In genomic region chr13:65882810-65883209, GRCh38 we compare ENCODE assay signal across 15 cellular contexts.
A peak's percentile ranks its signal among the peaks of the same experiment; 100 is the strongest.
DNase-seq lines count a peak whose midpoint lies in the region; TF ChIP-seq lines count a peak whose summit lies in the region.
"Had no signal": no experiment of that assay in that cellular context is flagged by ENCODE, and none has a peak within 500 bp of the region (broad histone marks: within the 10 kb centered on the region; RNA-seq: fewer than 3 reads in every experiment).

No MANE protein-coding gene starts in this region.

- TF ChIP-seq POLR2A in breast epithelium (IDR thresholded peaks at IDR 0.05) (no peak), stomach (IDR thresholded peaks at IDR 0.05) (no peak)

- no peaks in the 10 kb centered on the region for H3K36me3 ChIP-seq in mammary epithelial cell (ENCODE audit: insufficient read depth, low read length)
- H3K36me3 ChIP-seq in breast epithelium: no peaks in the 10 kb centered on the region
- no peaks in the 10 kb centered on the region for H3K36me3 ChIP-seq in smooth muscle cell (ENCODE audit: low read depth)
- no peaks in the 10 kb centered on the region for H3K36me3 ChIP-seq in stomach
- H3K36me3 ChIP-seq: suprapubic skin had no signal

- H3K27me3 ChIP-seq in mammary epithelial cell (ENCODE audit: insufficient read depth, low read length) (no peaks in the 10 kb centered on the region), breast epithelium (no peaks in the 10 kb centered on the region), smooth muscle cell (ENCODE audit: low read depth) (no peaks in the 10 kb centered on the region), stomach (no peaks in the 10 kb centered on the region)
- H3K27me3 ChIP-seq: suprapubic skin had no signal

- H3K27ac ChIP-seq in mammary epithelial cell (ENCODE audit: insufficient read depth, low read depth, low read length) (no peak overlapping the region), breast epithelium (no peak overlapping the region), smooth muscle cell (ENCODE audit: low read depth) (peak overlapping the region; percentile 19), stomach (no peak overlapping the region)
- H3K27ac ChIP-seq: suprapubic skin had no signal

- H4K20me1 ChIP-seq in mammary epithelial cell (ENCODE audit: insufficient read depth, low read length) (no peaks in the 10 kb centered on the region), smooth muscle cell (ENCODE audit: low read depth) (no peaks in the 10 kb centered on the region)

- CTCF ChIA-PET in mammary epithelial cell (lab: Charles Lee; ENCODE audit: low non-redundant PET): interaction anchor here (1.0 kb wide), 1 partner anchor 75 kb away, joined by 5 read pairs; no protein-coding TSS in a partner anchor
- CTCF ChIA-PET in activated CD4-positive, alpha-beta memory T cell treated with anti-CD3 and anti-CD28 coated beads, Interleukin-2, amount 10 ng/mL, durations not matched to agents 7 days and 5 days (lab: Charles Lee): no interaction called here

- H3K27ac Mint-ChIP-seq in activated CD4-positive, alpha-beta memory T cell treated with anti-CD3 and anti-CD28 coated beads, Interleukin-2, amount 10 ng/mL, durations not matched to agents 7 days and 5 days: no peak overlapping the region
- H3K27ac Mint-ChIP-seq: activated CD4-positive, alpha-beta T cell treated with anti-CD3 and anti-CD28 coated beads, Interleukin-2, amount 10 ng/mL, durations not matched to agents 7 days and 5 days; CD4-positive, CD25-positive, alpha-beta regulatory T cell; T-cell had no signal

- no peak overlapping the region for H2AFZ ChIP-seq in mammary epithelial cell (ENCODE audit: low read depth, low read length)
- H2AFZ ChIP-seq in smooth muscle cell (ENCODE audit: low read depth): no peak overlapping the region

- TF ChIP-seq CTCF in mammary epithelial cell (conservative IDR thresholded peaks at IDR 0.05 in 1 of 2, IDR thresholded peaks at IDR 0.05 in 1 of 2; ENCODE audit: extremely low read depth in 1 of 2, insufficient read depth in 1 of 2, low read depth in 1 of 2, low read length in 2 of 2) (peak; percentile 15 to 20), breast epithelium (IDR thresholded peaks at IDR 0.05) (no peak), fibroblast of villous mesenchyme (IDR thresholded peaks at IDR 0.05; ENCODE audit: insufficient read depth, low read depth, low read length) (peak; percentile 18), smooth muscle cell (IDR thresholded peaks at IDR 0.05; ENCODE audit: borderline replicate concordance, insufficient read depth, poor library complexity, severe bottlenecking) (peak; percentile 17), stomach (IDR thresholded peaks at IDR 0.05) (peak in 1 of 7 experiments; percentile 7)

- POLR2A ChIA-PET in activated CD4-positive, alpha-beta memory T cell treated with anti-CD3 and anti-CD28 coated beads, Interleukin-2, amount 10 ng/mL, durations not matched to agents 7 days and 5 days (lab: Charles Lee): no interaction called here

- H3K79me2 ChIP-seq in mammary epithelial cell (ENCODE audit: insufficient read depth, low read length) (no peaks in the 10 kb centered on the region), smooth muscle cell (ENCODE audit: low read depth) (no peaks in the 10 kb centered on the region)

- intact Hi-C loops in mammary epithelial cell (cut with micrococcal nuclease) (no loop called here), breast epithelium (cut with DNase I; ENCODE audit: low total_unique reads) (no loop called here), stomach (cut with DNase I; ENCODE audit: low total_unique reads) (no loop called here)

- dilution Hi-C loops in mammary epithelial cell (cut with HindIII; ENCODE audit: low sequenced_read_pairs): no loop called here

- no peak overlapping the region for H3K4me3 ChIP-seq in mammary epithelial cell (replicated peaks in 1 of 3; ENCODE audit: insufficient read depth in 1 of 3, low read depth in 2 of 3, low read length in 3 of 3)
- no peak overlapping the region for H3K4me3 ChIP-seq in breast epithelium
- H3K4me3 ChIP-seq in fibroblast of villous mesenchyme (ENCODE audit: low read depth, low read length): no peak overlapping the region
- H3K4me3 ChIP-seq in smooth muscle cell: no peak overlapping the region
- no peak overlapping the region for H3K4me3 ChIP-seq in stomach
- H3K4me3 ChIP-seq: suprapubic skin had no signal

- no peak for TF ChIP-seq EP300 in stomach (IDR thresholded peaks at IDR 0.05)

- H3K4me1 ChIP-seq in mammary epithelial cell (ENCODE audit: insufficient read depth, low read length) (no peaks in the 10 kb centered on the region), breast epithelium (no peaks in the 10 kb centered on the region), smooth muscle cell (ENCODE audit: low read depth) (no peaks in the 10 kb centered on the region), stomach (no peaks in the 10 kb centered on the region)
- H3K4me1 ChIP-seq: suprapubic skin had no signal

- H3K4me2 ChIP-seq in mammary epithelial cell (ENCODE audit: insufficient read depth, low read depth, low read length) (no peak overlapping the region), smooth muscle cell (no peak overlapping the region)

- no TSS peak for BruUV-seq in mammary epithelial cell (replicated peaks; lab: Mats Ljungman, UMichigan)

- 68% methylated on average over 3 of the region's 4 CpGs for WGBS in mammary epithelial cell (ENCODE audit: low coverage, missing lambda C conversion rate)
- 89% methylated on average over 4 of the region's 4 CpGs for WGBS in smooth muscle cell (ENCODE audit: low lambda C conversion rate)
- 81 to 85% (median 83%) methylated on average over 4 of the region's 4 CpGs for WGBS in stomach, 5 donors

- in situ Hi-C loops in mammary epithelial cell (cut with MboI; ENCODE audit: low sequenced_read_pairs in 2 of 2) (no loop called here), SK-MEL-5 (cut with HindIII; ENCODE audit: low pct_unique_long_range_greater_than_20kb, low sequenced_read_pairs) (no loop called here)

- H3K9me3 ChIP-seq in mammary epithelial cell (replicated peaks; ENCODE audit: insufficient read depth, low read length) (no peaks in the 10 kb centered on the region), breast epithelium (no peaks in the 10 kb centered on the region), smooth muscle cell (replicated peaks; ENCODE audit: low read depth) (no peaks in the 10 kb centered on the region), stomach (peaks cover 0 to 11% (median 4%) of the 10 kb centered on the region in 4 donors)

- H3K9ac ChIP-seq in mammary epithelial cell (ENCODE audit: insufficient read depth, low read length) (no peak overlapping the region), smooth muscle cell (ENCODE audit: low read depth) (no peak overlapping the region)

- no peaks in the 10 kb centered on the region for H3F3A ChIP-seq in smooth muscle cell (ENCODE audit: low read depth)

- no peaks in the 10 kb centered on the region for H3K36me3 Mint-ChIP-seq in activated CD4-positive, alpha-beta memory T cell treated with anti-CD3 and anti-CD28 coated beads, Interleukin-2, amount 10 ng/mL, durations not matched to agents 7 days and 5 days (ENCODE audit: low read depth)
- H3K36me3 Mint-ChIP-seq: CD4-positive, CD25-positive, alpha-beta regulatory T cell; T-cell had no signal

- no peaks in the 10 kb centered on the region for H3K27me3 Mint-ChIP-seq in activated CD4-positive, alpha-beta memory T cell treated with anti-CD3 and anti-CD28 coated beads, Interleukin-2, amount 10 ng/mL, durations not matched to agents 7 days and 5 days
- H3K27me3 Mint-ChIP-seq: activated CD4-positive, alpha-beta T cell treated with anti-CD3 and anti-CD28 coated beads, Interleukin-2, amount 10 ng/mL, durations not matched to agents 7 days and 5 days; CD4-positive, CD25-positive, alpha-beta regulatory T cell; T-cell had no signal

- no peak overlapping the region for H3K4me3 Mint-ChIP-seq in activated CD4-positive, alpha-beta memory T cell treated with anti-CD3 and anti-CD28 coated beads, Interleukin-2, amount 10 ng/mL, durations not matched to agents 7 days and 5 days
- H3K4me3 Mint-ChIP-seq: activated CD4-positive, alpha-beta T cell treated with anti-CD3 and anti-CD28 coated beads, Interleukin-2, amount 10 ng/mL, durations not matched to agents 7 days and 5 days; CD4-positive, CD25-positive, alpha-beta regulatory T cell; T-cell had no signal

- no peaks in the 10 kb centered on the region for H3K4me1 Mint-ChIP-seq in activated CD4-positive, alpha-beta memory T cell treated with anti-CD3 and anti-CD28 coated beads, Interleukin-2, amount 10 ng/mL, durations not matched to agents 7 days and 5 days
- H3K4me1 Mint-ChIP-seq: activated CD4-positive, alpha-beta T cell treated with anti-CD3 and anti-CD28 coated beads, Interleukin-2, amount 10 ng/mL, durations not matched to agents 7 days and 5 days; CD4-positive, CD25-positive, alpha-beta regulatory T cell; T-cell had no signal

- H3K9me3 Mint-ChIP-seq in activated CD4-positive, alpha-beta memory T cell treated with anti-CD3 and anti-CD28 coated beads, Interleukin-2, amount 10 ng/mL, durations not matched to agents 7 days and 5 days: no peaks in the 10 kb centered on the region

- DNase-seq in mammary epithelial cell (no peak), breast epithelium (ENCODE audit: low spot score in 2 of 2) (no peak), SK-MEL-5 (ENCODE audit: low read depth, low spot score) (peak; percentile 30), fibroblast of villous mesenchyme (ENCODE audit: low read depth) (no peak), smooth muscle cell (lab: John Stamatoyannopoulos, UW; ENCODE audit: unreplicated experiment) (no peak), stomach (no peak)
- no peak for DNase-seq in activated CD4-positive, alpha-beta memory T cell treated with anti-CD3 and anti-CD28 coated beads, Interleukin-2, amount 10 ng/mL, durations not matched to agents 7 days and 5 days
- no peak for DNase-seq in central memory CD4-positive, alpha-beta T cell
- DNase-seq: activated CD4-positive, alpha-beta T cell treated with anti-CD3 and anti-CD28 coated beads, Interleukin-2, amount 10 ng/mL, durations not matched to agents 7 days and 5 days; CD4-positive, CD25-positive, alpha-beta regulatory T cell; effector CD8-positive, alpha-beta T cell; NCI-H2107; NCI-H510A treated with DMSO at 0.1 percent for 48 hours; T-cell had no signal

Comparison
In these comparisons a context has a peak if more than half of its experiments do, and no peak if none do; other contexts are left out.
1. CTCF ChIP-seq: peak in mammary epithelial cell (2 of 2), fibroblast of villous mesenchyme (single experiment) and smooth muscle cell (single experiment); none in breast epithelium (0 of 3).